Comparison of ENCODE assay signal across 16 cellular contexts in genomic region chr3:71355862-71356261, GRCh38.
A peak's percentile ranks its signal among the peaks of the same experiment; 100 is the strongest.
DNase-seq lines count a peak whose midpoint lies in the region; ATAC-seq and TF ChIP-seq lines count a peak whose summit lies in the region.
"Had no signal": no experiment of that assay in that cellular context is flagged by ENCODE, and none has a peak within 500 bp of the region (broad histone marks: within the 10 kb centered on the region; RNA-seq: fewer than 3 reads in every experiment).

No MANE protein-coding gene starts in this region.

- H3K9me3 ChIP-seq in CD8-positive, alpha-beta T cell (ENCODE audit: low read length): no peaks in the 10 kb centered on the region
- no peaks in the 10 kb centered on the region for H3K9me3 ChIP-seq in OCI-LY3 (ENCODE audit: insufficient read depth, low read length)
- H3K9me3 ChIP-seq: vagina had no signal

- H3K9ac ChIP-seq in OCI-LY3 (ENCODE audit: low read length): no peak overlapping the region

- no peaks in the 10 kb centered on the region for H4K20me1 ChIP-seq in OCI-LY3 (ENCODE audit: insufficient read depth, low read length)

- CTCF ChIA-PET in CD8-positive, alpha-beta T cell (lab: Charles Lee): no interaction called here

- H3K4me1 ChIP-seq in CD8-positive, alpha-beta T cell (ENCODE audit: insufficient read depth, low read length): peaks cover 33% of the 10 kb centered on the region
- H3K4me1 ChIP-seq in OCI-LY3 (ENCODE audit: low read length): peaks cover 62% of the 10 kb centered on the region

- intact Hi-C loops in CD8-positive, alpha-beta T cell (cut with DNase I, micrococcal nuclease): no loop called here

- H3K27ac Mint-ChIP-seq in CD8-positive, alpha-beta T cell: peak overlapping the region; percentile 58
- peak overlapping the region; percentile 47 for H3K27ac Mint-ChIP-seq in activated naive CD8-positive, alpha-beta T cell
- H3K27ac Mint-ChIP-seq: activated CD8-positive, alpha-beta memory T cell treated with anti-CD3 and anti-CD28 coated beads, Interleukin-2, amount 10 ng/mL, durations not matched to agents 7 days and 5 days; GM23338 had no signal

- no peak overlapping the region for H3K4me3 ChIP-seq in CD8-positive, alpha-beta T cell (ENCODE audit: low read depth, low read length)
- H3K4me3 ChIP-seq in OCI-LY3 (ENCODE audit: low read length): peak overlapping the region; percentile 61
- H3K4me3 ChIP-seq: GM23338, vagina had no signal

- H3K9me3 Mint-ChIP-seq in CD8-positive, alpha-beta T cell: no peaks in the 10 kb centered on the region
- no peaks in the 10 kb centered on the region for H3K9me3 Mint-ChIP-seq in activated naive CD8-positive, alpha-beta T cell (ENCODE audit: low read depth)
- H3K9me3 Mint-ChIP-seq: GM23338 had no signal

- H3K4me1 Mint-ChIP-seq in CD8-positive, alpha-beta T cell (ENCODE audit: low read depth): peaks cover 73% of the 10 kb centered on the region
- H3K4me1 Mint-ChIP-seq in activated naive CD8-positive, alpha-beta T cell (ENCODE audit: low read depth): peaks cover 90% of the 10 kb centered on the region
- H3K4me1 Mint-ChIP-seq: GM23338 had no signal

- no peak overlapping the region for H3K4me3 Mint-ChIP-seq in CD8-positive, alpha-beta T cell
- H3K4me3 Mint-ChIP-seq in activated naive CD8-positive, alpha-beta T cell: no peak overlapping the region
- H3K4me3 Mint-ChIP-seq: activated CD8-positive, alpha-beta memory T cell treated with anti-CD3 and anti-CD28 coated beads, Interleukin-2, amount 10 ng/mL, durations not matched to agents 7 days and 5 days; GM23338 had no signal

- H3K27me3 Mint-ChIP-seq in CD8-positive, alpha-beta T cell (ENCODE audit: low read depth): no peaks in the 10 kb centered on the region
- H3K27me3 Mint-ChIP-seq in activated naive CD8-positive, alpha-beta T cell: no peaks in the 10 kb centered on the region

- no peak for TF ChIP-seq CTCF in CD8-positive, alpha-beta T cell (IDR thresholded peaks at IDR 0.05)
- no peak for TF ChIP-seq CTCF in OCI-LY3 (IDR thresholded peaks at IDR 0.05; ENCODE audit: low read depth, low read length)

- POLR2A ChIA-PET in CD8-positive, alpha-beta T cell (lab: Charles Lee): interaction anchor here (0.7 kb wide), 1 partner anchor 156 kb away, joined by 6 read pairs; no protein-coding TSS in a partner anchor

- H2AFZ ChIP-seq in OCI-LY3 (ENCODE audit: low read depth, low read length): no peak overlapping the region
- H2AFZ ChIP-seq: GM23338 had no signal

- H3K27ac ChIP-seq in CD8-positive, alpha-beta T cell (ENCODE audit: low read depth, low read length): no peak overlapping the region
- no peak overlapping the region for H3K27ac ChIP-seq in OCI-LY3 (ENCODE audit: low read length)
- H3K27ac ChIP-seq: epithelial cell of prostate, vagina had no signal

- H3K79me2 ChIP-seq in OCI-LY3 (ENCODE audit: low read length): no peaks in the 10 kb centered on the region

- H3K27me3 ChIP-seq in CD8-positive, alpha-beta T cell (ENCODE audit: insufficient read depth, low read length): no peaks in the 10 kb centered on the region
- H3K27me3 ChIP-seq in OCI-LY3 (ENCODE audit: low read depth, low read length): peaks cover 61% of the 10 kb centered on the region
- H3K27me3 ChIP-seq: vagina had no signal

- no peak for DNase-seq in CD8-positive, alpha-beta T cell
- DNase-seq in stimulated activated CD4-positive, alpha-beta T cell treated with anti-CD3 and anti-CD28 coated beads, Interleukin-4, amount 100 ng/mL, for 1 hour: peak; percentile 35
- DNase-seq in NCI-H1694 treated with DMSO at 0.1 percent for 48 hours (lab: John Stamatoyannopoulos, UW): no peak
- DNase-seq in NCI-H526 (lab: John Stamatoyannopoulos, UW): no peak
- no peak for DNase-seq in NCI-H446 treated with DMSO at 0.1 percent for 48 hours (lab: John Stamatoyannopoulos, UW)
- DNase-seq: activated CD8-positive, alpha-beta memory T cell treated with anti-CD3 and anti-CD28 coated beads, Interleukin-2, amount 10 ng/mL, durations not matched to agents 7 days and 5 days; C1 segment of cervical spinal cord; MV-4-11; NCI-H2171; SIG-M5; T-helper 9 cell had no signal

- H3K4me2 ChIP-seq in OCI-LY3 (ENCODE audit: low read length): peak overlapping the region; percentile 69
- H3K4me2 ChIP-seq: GM23338 had no signal

- no peak for ATAC-seq in CD8-positive, alpha-beta T cell
- ATAC-seq: activated CD8-positive, alpha-beta memory T cell treated with anti-CD3 and anti-CD28 coated beads, Interleukin-2, amount 10 ng/mL, durations not matched to agents 7 days and 5 days; GM23338 had no signal

- peaks cover 64% of the 10 kb centered on the region for H3K36me3 Mint-ChIP-seq in CD8-positive, alpha-beta T cell
- H3K36me3 Mint-ChIP-seq in activated naive CD8-positive, alpha-beta T cell: peaks cover 25% of the 10 kb centered on the region

- H3K36me3 ChIP-seq in CD8-positive, alpha-beta T cell (ENCODE audit: insufficient read depth, low read length): no peaks in the 10 kb centered on the region
- H3K36me3 ChIP-seq in OCI-LY3 (replicated peaks; ENCODE audit: low read depth, low read length): no peaks in the 10 kb centered on the region
